1 cellular context compared by ENCODE assay signal in genomic region chr14:24315807-24316596, GRCh38.
TF ChIP-seq lines count a peak whose summit lies in the region.

No MANE protein-coding gene starts in this region.

TF ChIP-seq in K562, 482 proteins besides CTCF, POLR2A, EP300 and RAD21 (continued from another document and continues in another):
- TF ChIP-seq ZBTB40 (IDR thresholded peaks at IDR 0.05) (no peak), ZBTB40 (CRISPR knock-in tag; IDR thresholded peaks at IDR 0.05) (no peak), EP400 (IDR thresholded peaks at IDR 0.05) (peak; percentile 56), ZNF79 (CRISPR knock-in tag; IDR thresholded peaks at IDR 0.05; ENCODE audit: low read depth) (no peak), RBM39 (optimal IDR thresholded peaks at IDR 0.05; ENCODE audit: low read depth, low read length) (no peak), CBX5 (IDR thresholded peaks at IDR 0.05; ENCODE audit: borderline replicate concordance, low read depth) (no peak), CREM (IDR thresholded peaks at IDR 0.05; ENCODE audit: low read depth) (no peak), CHD1 (IDR thresholded peaks at IDR 0.05; ENCODE audit: low read length) (no peak), ZKSCAN8 (CRISPR knock-in tag; IDR thresholded peaks at IDR 0.05) (0 out of 2 replicates have a peak, but pooled peaks have one; percentile 46), ZNF395 (CRISPR knock-in tag; IDR thresholded peaks at IDR 0.05) (0 out of 2 replicates have a peak, but pooled peaks have one; percentile 35), GMEB1 (CRISPR knock-in tag; IDR thresholded peaks at IDR 0.05) (no peak), ARID4B (CRISPR knock-in tag; IDR thresholded peaks at IDR 0.05) (no peak; the same call in 1 of the 2 replicates), CREB1 (IDR thresholded peaks at IDR 0.05) (no peak), CREB1 (CRISPR knock-in tag; IDR thresholded peaks at IDR 0.05) (peak; percentile 71), IFI16 (CRISPR knock-in tag; IDR thresholded peaks at IDR 0.05) (no peak), SNRNP70 (optimal IDR thresholded peaks at IDR 0.05; ENCODE audit: low read depth, low read length) (no peak), SAFB2 (IDR thresholded peaks at IDR 0.05; ENCODE audit: borderline replicate concordance, low read depth, low read length, severe bottlenecking) (no peak), YBX1 (IDR thresholded peaks at IDR 0.05) (no peak), CEBPZ (IDR thresholded peaks at IDR 0.05; ENCODE audit: borderline replicate concordance, low read depth, low read length) (no peak), ID3 (CRISPR knock-in tag; IDR thresholded peaks at IDR 0.05) (no peak), ID3 (tag; IDR thresholded peaks at IDR 0.05) (peak; percentile 79), ZNF764 (CRISPR knock-in tag; IDR thresholded peaks at IDR 0.05; ENCODE audit: low read depth) (no peak), MCM5 (IDR thresholded peaks at IDR 0.05; ENCODE audit: low read depth) (no peak), FOXJ3 (CRISPR knock-in tag; IDR thresholded peaks at IDR 0.05) (no peak), ZNF253 (CRISPR knock-in tag; conservative IDR thresholded peaks at IDR 0.05) (no peak), ATF1 (CRISPR knock-in tag; IDR thresholded peaks at IDR 0.05) (no peak), ATF1 (tag; IDR thresholded peaks at IDR 0.05) (peak; percentile 46), ZBTB11 (CRISPR knock-in tag; IDR thresholded peaks at IDR 0.05) (peak in 1 of 3 experiments; percentile 27; a peak in 1 of 6 replicates), FOSL1 (tag; conservative IDR thresholded peaks at IDR 0.05) (no peak), SRSF9 (IDR thresholded peaks at IDR 0.05; ENCODE audit: borderline replicate concordance, low read depth, low read length) (no peak), RBM17 (IDR thresholded peaks at IDR 0.05; ENCODE audit: borderline replicate concordance, low read depth, low read length) (no peak), ZNF197 (CRISPR knock-in tag; IDR thresholded peaks at IDR 0.05; ENCODE audit: low read depth) (no peak), L3MBTL2 (IDR thresholded peaks at IDR 0.05) (peak; percentile 99)
